Comparison of ENCODE assay signal across 13 cellular contexts in genomic region chr18:36786686-36787085, GRCh38. TPM values are rescaled to one million over a fixed set of nuclear protein-coding genes. Genes with fewer than 3 reads are reported as not detected.
DNase-seq lines count a peak whose midpoint lies in the region; ATAC-seq, FAIRE-seq and TF ChIP-seq lines count a peak whose summit lies in the region.
"Had no signal": no experiment of that assay in that cellular context is flagged by ENCODE, and none has a peak within 500 bp of the region (broad histone marks: within the 10 kb centered on the region; RNA-seq: fewer than 3 reads in every experiment).

No MANE protein-coding gene starts in this region.

- no peaks in the 10 kb centered on the region for H3K27me3 Mint-ChIP-seq in activated CD8-positive, alpha-beta memory T cell treated with anti-CD3 and anti-CD28 coated beads, Interleukin-2, amount 10 ng/mL, durations not matched to agents 7 days and 5 days
- H3K27me3 Mint-ChIP-seq: central memory CD8-positive, alpha-beta T cell had no signal

- no TSS peak for BruUV-seq in HepG2 (replicated peaks; lab: Mats Ljungman, UMichigan)

- 88% methylated on average over 4 of the region's 4 CpGs for WGBS in HepG2 (ENCODE audit: low lambda C conversion rate)
- 80 to 92% methylated on average over 2 to 4 of the region's 4 CpGs for WGBS in transverse colon (ENCODE audit: low coverage in 1 of 2), 2 donors

- TF ChIP-seq CTCF in choroid plexus epithelial cell (conservative IDR thresholded peaks at IDR 0.05; ENCODE audit: low read depth, low read length) (no peak), HepG2 (CRISPR knock-in tag; IDR thresholded peaks at IDR 0.05) (no peak), transverse colon (IDR thresholded peaks at IDR 0.05) (no peak)

- no peaks in the 10 kb centered on the region for H3K9me3 ChIP-seq in HepG2 (ENCODE audit: low read length)
- H3K9me3 ChIP-seq in transverse colon, result no peaks in the 10 kb centered on the region

- H3K27ac Mint-ChIP-seq in activated CD8-positive, alpha-beta memory T cell treated with anti-CD3 and anti-CD28 coated beads, Interleukin-2, amount 10 ng/mL, durations not matched to agents 7 days and 5 days, result no peak overlapping the region
- H3K27ac Mint-ChIP-seq: stimulated activated effector memory CD8-positive, alpha-beta T cell treated with anti-CD3 and anti-CD28 coated beads, Interleukin-12 subunit alpha, Interleukin-12 subunit beta, amount 100 ng/mL, for 72 hours had no signal

- no peak overlapping the region for H3K4me2 ChIP-seq in HepG2 (ENCODE audit: low read depth, low read length)

- CTCF ChIA-PET in HepG2 (lab: Yijun Ruan, JAX; ENCODE audit: low intra/inter-chr PET ratio, low total read pairs), result no interaction called here
- CTCF ChIA-PET in activated CD8-positive, alpha-beta memory T cell treated with anti-CD3 and anti-CD28 coated beads, Interleukin-2, amount 10 ng/mL, durations not matched to agents 7 days and 5 days (lab: Charles Lee), result no interaction called here

- no peaks in the 10 kb centered on the region for H3K4me1 Mint-ChIP-seq in activated CD8-positive, alpha-beta memory T cell treated with anti-CD3 and anti-CD28 coated beads, Interleukin-2, amount 10 ng/mL, durations not matched to agents 7 days and 5 days
- H3K4me1 Mint-ChIP-seq: central memory CD8-positive, alpha-beta T cell; stimulated activated effector memory CD8-positive, alpha-beta T cell treated with anti-CD3 and anti-CD28 coated beads, Interleukin-12 subunit alpha, Interleukin-12 subunit beta, amount 100 ng/mL, for 72 hours had no signal

- ATAC-seq in HepG2, result peak; percentile 80
- ATAC-seq in activated CD8-positive, alpha-beta memory T cell treated with anti-CD3 and anti-CD28 coated beads, Interleukin-2, amount 10 ng/mL, durations not matched to agents 7 days and 5 days, result no peak
- ATAC-seq: Panc1; stimulated activated effector memory CD8-positive, alpha-beta T cell treated with anti-CD3 and anti-CD28 coated beads, Interleukin-12 subunit alpha, Interleukin-12 subunit beta, amount 100 ng/mL, for 72 hours had no signal

- intact Hi-C loops in HepG2 (cut with micrococcal nuclease; ENCODE audit: unreplicated experiment), result no loop called here
- intact Hi-C loops in transverse colon (cut with DNase I; ENCODE audit: low total_unique reads), result no loop called here

- peaks cover 2% of the 10 kb centered on the region for H3K9me3 Mint-ChIP-seq in activated CD8-positive, alpha-beta memory T cell treated with anti-CD3 and anti-CD28 coated beads, Interleukin-2, amount 10 ng/mL, durations not matched to agents 7 days and 5 days (ENCODE audit: low read depth)
- H3K9me3 Mint-ChIP-seq: central memory CD8-positive, alpha-beta T cell had no signal

- no peak overlapping the region for H3K9ac ChIP-seq in HepG2 (ENCODE audit: insufficient read depth, low read depth, low read length)

- H3K36me3 ChIP-seq in HepG2 (replicated peaks in 1 of 2; ENCODE audit: control insufficient read depth in 1 of 2, insufficient read depth in 2 of 2, low read length in 2 of 2) (peaks cover 0 to 7% of the 10 kb centered on the region in 2 experiments; a peak in 2 of 5 replicates), transverse colon (no peaks in the 10 kb centered on the region)

- H3K27me3 ChIP-seq in HepG2 (ENCODE audit: control insufficient read depth in 1 of 2, insufficient read depth in 2 of 2, low read length in 2 of 2) (no peaks in the 10 kb centered on the region), transverse colon (no peaks in the 10 kb centered on the region)

- H3K4me3 Mint-ChIP-seq in activated CD8-positive, alpha-beta memory T cell treated with anti-CD3 and anti-CD28 coated beads, Interleukin-2, amount 10 ng/mL, durations not matched to agents 7 days and 5 days, result no peak overlapping the region
- H3K4me3 Mint-ChIP-seq: central memory CD8-positive, alpha-beta T cell; stimulated activated effector memory CD8-positive, alpha-beta T cell treated with anti-CD3 and anti-CD28 coated beads, Interleukin-12 subunit alpha, Interleukin-12 subunit beta, amount 100 ng/mL, for 72 hours had no signal

- H3K4me1 ChIP-seq in HepG2 (ENCODE audit: insufficient read depth, low read length), result peaks cover 9% of the 10 kb centered on the region
- no peaks in the 10 kb centered on the region for H3K4me1 ChIP-seq in transverse colon

- H3K4me3 ChIP-seq in choroid plexus epithelial cell (ENCODE audit: low read depth, low read length), result no peak overlapping the region
- no peak overlapping the region for H3K4me3 ChIP-seq in HepG2 (replicated peaks in 1 of 3; ENCODE audit: insufficient read depth in 1 of 3, low read depth in 2 of 3, low read length in 3 of 3)
- no peak overlapping the region for H3K4me3 ChIP-seq in transverse colon

- TF ChIP-seq POLR2A in HepG2 (IDR thresholded peaks at IDR 0.05; ENCODE audit: insufficient read depth in 1 of 2, low read depth in 2 of 2, low read length in 2 of 2) (no peak), transverse colon (IDR thresholded peaks at IDR 0.05) (no peak)

- in situ Hi-C loops in HepG2 (cut with HindIII; ENCODE audit: extremely low pct_ligation_motif_present, low pct_unique_long_range_greater_than_20kb), result no loop called here
- in situ Hi-C loops in transverse colon (cut with MboI; ENCODE audit: low pct_ligation_motif_present in 1 of 4, low pct_unique_long_range_greater_than_20kb in 1 of 4, low sequenced_read_pairs in 3 of 4), result no loop called here

- no peak for FAIRE-seq in HepG2 (lab: Jason Lieb, UNC)

- no peak overlapping the region for H3K27ac ChIP-seq in HepG2 (ENCODE audit: extremely low read length, insufficient read depth, low read length)
- no peak overlapping the region for H3K27ac ChIP-seq in transverse colon

- peaks cover 32% of the 10 kb centered on the region for H3K36me3 Mint-ChIP-seq in activated CD8-positive, alpha-beta memory T cell treated with anti-CD3 and anti-CD28 coated beads, Interleukin-2, amount 10 ng/mL, durations not matched to agents 7 days and 5 days

- DNase-seq in HT1080 (ENCODE audit: low read depth), result peak; percentile 45
- peak; percentile 95 for DNase-seq in choroid plexus epithelial cell (ENCODE audit: low read depth)
- peak; percentile 42 for DNase-seq in HepG2 (ENCODE audit: low spot score)
- peak; percentile 18 for DNase-seq in transverse colon
- no peak for DNase-seq in NCI-H1417 (lab: John Stamatoyannopoulos, UW)
- DNase-seq in activated naive CD4-positive, alpha-beta T cell treated with anti-CD3 and anti-CD28 coated beads, Interleukin-2, amount 50 U/mL, for 16 hours, result no peak
- no peak for DNase-seq in activated CD8-positive, alpha-beta memory T cell treated with anti-CD3 and anti-CD28 coated beads, Interleukin-2, amount 10 ng/mL, durations not matched to agents 7 days and 5 days
- DNase-seq: activated CD4-positive, alpha-beta T cell treated with anti-CD3 and anti-CD28 coated beads, Interleukin-2, amount 50 U/mL, for 1 hour; GF-D8; NCI-H1105 treated with DMSO at 0.1 percent for 48 hours had no signal

- no peak for TF ChIP-seq RAD21 in HepG2 (CRISPR knock-in tag; IDR thresholded peaks at IDR 0.05)

- TF ChIP-seq EP300 in HepG2 (IDR thresholded peaks at IDR 0.05; ENCODE audit: low read depth in 2 of 2, low read length in 2 of 2) (no peak), HepG2 (CRISPR knock-in tag; IDR thresholded peaks at IDR 0.05; ENCODE audit: borderline replicate concordance) (no peak), transverse colon (IDR thresholded peaks at IDR 0.05; ENCODE audit: low read depth) (no peak)

- H2AFZ ChIP-seq in HepG2 (ENCODE audit: low read length), result no peak overlapping the region

- no peaks in the 10 kb centered on the region for H4K20me1 ChIP-seq in HepG2 (ENCODE audit: insufficient read depth, low read length)

- POLR2A ChIA-PET in HepG2 (lab: Yijun Ruan, JAX), result no interaction called here

- no peaks in the 10 kb centered on the region for H3K79me2 ChIP-seq in HepG2 (ENCODE audit: insufficient read depth, low read length)

RNA-seq across cellular contexts. Expression of gene TPGS2, which starts 42.1 kb away (rescaled TPM):
- 114 and 123 TPM in 2 replicates for total RNA-seq in HT1080 (2014; rRNA removed; shearing (Covaris generic))
- 158 and 162 TPM in 2 replicates for polyA plus RNA-seq in HT1080 (2015; cell fraction: cytosol; rRNA removed)
- 44.9 and 47.3 TPM in 2 replicates for polyA plus RNA-seq in HT1080 (2015; cell fraction: nucleus; rRNA removed)
- total RNA-seq in HepG2 (2016; rRNA removed; fragmentation: Illumina TruSeq; extraction: Trizol) (72.1 and 73.3 TPM in 2 replicates), transverse colon (100 to 1,000 TPM in 2 of 4 donors, 10 to 100 TPM in 2; 53.7 to 130 (median 95.6) TPM)
- 144 and 164 TPM in 2 replicates for total RNA-seq in HepG2 (2016; cell fraction: cytosol; rRNA removed; fragmentation: Illumina TruSeq; extraction: Trizol; ENCODE audit: low read depth)
- total RNA-seq in HepG2 (2016; cell fraction: insoluble cytoplasmic fraction; rRNA removed; fragmentation: Illumina TruSeq; extraction: Trizol), result 68.1 and 77.7 TPM in 2 replicates
- 182 and 189 TPM in 2 replicates for total RNA-seq in HepG2 (2016; cell fraction: membrane; rRNA removed; fragmentation: Illumina TruSeq; extraction: Trizol)
- total RNA-seq in HepG2 (2016; cell fraction: nucleus; rRNA removed; fragmentation: Illumina TruSeq; extraction: Trizol), result 40.9 and 47.8 TPM in 2 replicates
- 106 and 137 TPM in 2 replicates for polyA plus RNA-seq in HepG2 (2011; rRNA removed)
- polyA plus RNA-seq in HepG2 (2011; cell fraction: cytosol; rRNA removed), result 105 and 107 TPM in 2 replicates
- polyA plus RNA-seq in HepG2 (2011; cell fraction: nucleus; rRNA removed), result 34.8 and 39.7 TPM in 2 replicates
- 38.7 and 54.0 TPM in 2 replicates for polyA plus RNA-seq in HepG2 (2012)
- polyA plus RNA-seq in HepG2 (2016; cell fraction: cytosol; fragmentation: Illumina TruSeq; extraction: Trizol; ENCODE audit: low read depth), result 242 and 261 TPM in 2 replicates
- polyA plus RNA-seq in HepG2 (2016; cell fraction: insoluble cytoplasmic fraction; fragmentation: Illumina TruSeq; extraction: Trizol; ENCODE audit: low read depth), result 89.6 and 107 TPM in 2 replicates
- polyA plus RNA-seq in HepG2 (2016; cell fraction: membrane; fragmentation: Illumina TruSeq; extraction: Trizol; ENCODE audit: low read depth), result 249 and 261 TPM in 2 replicates
- polyA plus RNA-seq in HepG2 (2016; cell fraction: nucleus; fragmentation: Illumina TruSeq; extraction: Trizol; ENCODE audit: insufficient read depth, low read depth), result 51.1 and 62.4 TPM in 2 replicates
- polyA minus RNA-seq in HepG2 (2011; rRNA and poly(A)+ RNA removed; ENCODE audit: low replicate concordance), result 108 and 264 TPM in 2 replicates
- polyA minus RNA-seq in HepG2 (2011; cell fraction: cytosol; rRNA and poly(A)+ RNA removed), result 41.5 and 43.6 TPM in 2 replicates
- 65.9 and 77.7 TPM in 2 replicates for polyA minus RNA-seq in HepG2 (2011; cell fraction: nucleus; rRNA and poly(A)+ RNA removed)
- total RNA-seq in activated CD8-positive, alpha-beta memory T cell treated with anti-CD3 and anti-CD28 coated beads, Interleukin-2, amount 10 ng/mL, durations not matched to agents 7 days and 5 days, result 100 to 1,000 TPM; 119 to 120 TPM

RNA-seq across cellular contexts. Expression of gene KIAA1328, which starts 42.2 kb away (rescaled TPM):
- 1.2 and 1.4 TPM in 2 replicates for total RNA-seq in HT1080 (2014; rRNA removed; shearing (Covaris generic))
- polyA plus RNA-seq in HT1080 (2015; cell fraction: cytosol; rRNA removed), result 0.94 and 2.7 TPM in 2 replicates
- polyA plus RNA-seq in HT1080 (2015; cell fraction: nucleus; rRNA removed), result 3.5 and 4.2 TPM in 2 replicates
- 5.2 and 6.0 TPM in 2 replicates for total RNA-seq in HepG2 (2016; rRNA removed; fragmentation: Illumina TruSeq; extraction: Trizol)
- 9.5 and 13.3 TPM in 2 replicates for total RNA-seq in HepG2 (2016; cell fraction: cytosol; rRNA removed; fragmentation: Illumina TruSeq; extraction: Trizol; ENCODE audit: low read depth)
- 4.0 and 6.7 TPM in 2 replicates for total RNA-seq in HepG2 (2016; cell fraction: insoluble cytoplasmic fraction; rRNA removed; fragmentation: Illumina TruSeq; extraction: Trizol)
- total RNA-seq in HepG2 (2016; cell fraction: membrane; rRNA removed; fragmentation: Illumina TruSeq; extraction: Trizol), result 5.5 and 7.5 TPM in 2 replicates
- 14.3 and 17.0 TPM in 2 replicates for total RNA-seq in HepG2 (2016; cell fraction: nucleus; rRNA removed; fragmentation: Illumina TruSeq; extraction: Trizol)
- polyA plus RNA-seq in HepG2 (2011; rRNA removed), result 2.8 and 4.1 TPM in 2 replicates
- 1.4 and 1.5 TPM in 2 replicates for polyA plus RNA-seq in HepG2 (2011; cell fraction: cytosol; rRNA removed)
- polyA plus RNA-seq in HepG2 (2011; cell fraction: nucleus; rRNA removed), result 6.6 and 6.9 TPM in 2 replicates
- 1.9 and 2.6 TPM in 2 replicates for polyA plus RNA-seq in HepG2 (2012)
- 1.1 and 1.2 TPM in 2 replicates for polyA plus RNA-seq in HepG2 (2016; cell fraction: cytosol; fragmentation: Illumina TruSeq; extraction: Trizol; ENCODE audit: low read depth)
- 2.8 and 3.0 TPM in 2 replicates for polyA plus RNA-seq in HepG2 (2016; cell fraction: insoluble cytoplasmic fraction; fragmentation: Illumina TruSeq; extraction: Trizol; ENCODE audit: low read depth)
- polyA plus RNA-seq in HepG2 (2016; cell fraction: membrane; fragmentation: Illumina TruSeq; extraction: Trizol; ENCODE audit: low read depth), result 1.6 and 1.7 TPM in 2 replicates
- 7.8 and 8.1 TPM in 2 replicates for polyA plus RNA-seq in HepG2 (2016; cell fraction: nucleus; fragmentation: Illumina TruSeq; extraction: Trizol; ENCODE audit: insufficient read depth, low read depth)
- polyA minus RNA-seq in HepG2 (2011; rRNA and poly(A)+ RNA removed; ENCODE audit: low replicate concordance), result 9.4 and 9.6 TPM in 2 replicates
- 2.2 and 2.3 TPM in 2 replicates for polyA minus RNA-seq in HepG2 (2011; cell fraction: cytosol; rRNA and poly(A)+ RNA removed)
- polyA minus RNA-seq in HepG2 (2011; cell fraction: nucleus; rRNA and poly(A)+ RNA removed), result 30.0 and 33.0 TPM in 2 replicates
- total RNA-seq in transverse colon, result 10 to 100 TPM in 2 of 4 donors, 1 to 10 TPM in 2; 3.6 to 14.3 (median 11.3) TPM
- total RNA-seq in activated CD8-positive, alpha-beta memory T cell treated with anti-CD3 and anti-CD28 coated beads, Interleukin-2, amount 10 ng/mL, durations not matched to agents 7 days and 5 days, result 10 to 100 TPM in 1 of 2 experiments, 1 to 10 TPM in 1; 8.6 to 11.2 TPM

Comparison
In these comparisons a context has a peak if more than half of its experiments do, and no peak if none do; other contexts are left out.
1. DNase-seq: peak in HT1080 (single experiment), choroid plexus epithelial cell (single experiment), HepG2 (single experiment) and transverse colon (single experiment); none in NCI-H1417 (0 of 3), activated naive CD4-positive, alpha-beta T cell treated with anti-CD3 and anti-CD28 coated beads, Interleukin-2, amount 50 U/mL, for 16 hours (single experiment) and activated CD8-positive, alpha-beta memory T cell treated with anti-CD3 and anti-CD28 coated beads, Interleukin-2, amount 10 ng/mL, durations not matched to agents 7 days and 5 days (single experiment).